24 cellular contexts compared by ENCODE assay signal in genomic region chr13:111955412-111955769, GRCh38.
DNase-seq lines count a peak whose midpoint lies in the region; ATAC-seq, FAIRE-seq and TF ChIP-seq lines count a peak whose summit lies in the region.
"Had no signal": no experiment of that assay in that cellular context is flagged by ENCODE, and none has a peak within 500 bp of the region (broad histone marks: within the 10 kb centered on the region; RNA-seq: fewer than 3 reads in every experiment).

No MANE protein-coding gene starts in this region.

- H3K4ac ChIP-seq in H1 (replicated peaks; ENCODE audit: insufficient read length, low read depth, low read length) = no peak overlapping the region

- no peak overlapping the region for H2BK5ac ChIP-seq in H1 (ENCODE audit: low read depth, low read length)

- H4K91ac ChIP-seq in H1 (replicated peaks; ENCODE audit: insufficient read length, low read length) = no peak overlapping the region

- H3K4me3 ChIP-seq in BLaER1 (no peak overlapping the region), HCT116 (replicated peaks in 1 of 2; ENCODE audit: low read depth in 1 of 2, low read length in 2 of 2) (no peak overlapping the region), H1 (ENCODE audit: extremely low read depth in 1 of 4, insufficient read depth in 2 of 4, low read depth in 3 of 4, low read length in 4 of 4) (no peak overlapping the region)
- H3K4me3 ChIP-seq: SJSA1 had no signal

- no peak overlapping the region for H4K8ac ChIP-seq in H1 (ENCODE audit: extremely low read depth, insufficient read depth, low read length)

- H3K9me2 ChIP-seq in HCT116 (ENCODE audit: insufficient read depth) = no peaks in the 10 kb centered on the region

- H3K27ac ChIP-seq in BLaER1 (no peak overlapping the region), HCT116 (ENCODE audit: low read depth, low read length) (no peak overlapping the region), H1 (ENCODE audit: low read depth, low read length) (no peak overlapping the region)
- H3K27ac ChIP-seq: HL-60, SJSA1 had no signal

- FAIRE-seq in H1 (lab: Jason Lieb, UNC) = no peak
- FAIRE-seq: A204.1, H54 had no signal

- no peak overlapping the region for H3K23ac ChIP-seq in H1 (ENCODE audit: insufficient read length)

- H3K56ac ChIP-seq in H1 (replicated peaks; ENCODE audit: insufficient read length, low read depth, low read length) = no peak overlapping the region

- BruUV-seq in HCT116 (replicated peaks; lab: Mats Ljungman, UMichigan) = no TSS peak

- peaks cover 8% of the 10 kb centered on the region; the same call in 1 of the 2 replicates for H3K23me2 ChIP-seq in H1 (ENCODE audit: low read depth, low read length)

- intact Hi-C loops in HCT116 (cut with micrococcal nuclease) = no loop called here
- intact Hi-C loops in sciatic nerve (cut with DNase I) = no loop called here

- H2BK20ac ChIP-seq in H1 (ENCODE audit: low read length) = no peak overlapping the region

- H3K36me3 ChIP-seq in BLaER1 (no peaks in the 10 kb centered on the region), HCT116 (ENCODE audit: control insufficient read depth in 1 of 2, insufficient read depth in 2 of 2, low read length in 2 of 2) (no peaks in the 10 kb centered on the region), H1 (ENCODE audit: control insufficient read depth in 2 of 4, insufficient read depth in 4 of 4, low read length in 3 of 4) (no peaks in the 10 kb centered on the region)
- H3K36me3 ChIP-seq: SJSA1 had no signal

- no peaks in the 10 kb centered on the region for H3K27me3 ChIP-seq in BLaER1
- 0 out of 2 replicates have a peak, but pooled peaks cover 4% of the 10 kb centered on the region for H3K27me3 ChIP-seq in HCT116 (ENCODE audit: insufficient read depth, low read length)
- H3K27me3 ChIP-seq in H1 (replicated peaks in 1 of 4; ENCODE audit: control insufficient read depth in 3 of 4, extremely low read depth in 1 of 4, insufficient read depth in 3 of 4, low read length in 3 of 4) = no peaks in the 10 kb centered on the region

- H4K5ac ChIP-seq in H1 (ENCODE audit: insufficient read length, low read depth, low read length) = no peak overlapping the region

- WGBS in H1 (ENCODE audit: extremely low coverage in 1 of 2, insufficient coverage in 1 of 2, insufficient read length in 1 of 2, insufficient replicate concordance in 2 of 2, low coverage in 1 of 2, low lambda C conversion rate in 2 of 2, missing lambda C conversion rate in 1 of 2), 2 experiments = 86% methylated on average over 15 of the region's 19 CpGs; no CpG with 5 or more reads in 1 of the 2 experiments

- POLR2A ChIA-PET in HCT116 (lab: Charles Lee) (no interaction called here), H1 (lab: Charles Lee; ENCODE audit: partially characterized antibody) (no interaction called here)

- H3K79me2 ChIP-seq in HCT116 (ENCODE audit: insufficient read depth, low read length) (no peaks in the 10 kb centered on the region), H1 (ENCODE audit: control insufficient read depth in 1 of 2, insufficient read depth in 2 of 2, low read length in 2 of 2) (no peaks in the 10 kb centered on the region)

- CTCF ChIA-PET in HCT116 (lab: Charles Lee) (no interaction called here), H1 (lab: Charles Lee; ENCODE audit: partially characterized antibody) (no interaction called here)

- H2BK15ac ChIP-seq in H1 (ENCODE audit: low read length) = no peak overlapping the region

- no peak overlapping the region for H2BK120ac ChIP-seq in H1 (replicated peaks; ENCODE audit: low read depth, low read length)

- no peak overlapping the region for H2BK12ac ChIP-seq in H1 (ENCODE audit: low read depth, low read length)

- TF ChIP-seq RAD21 in HCT116 (IDR thresholded peaks at IDR 0.05; ENCODE audit: low read depth) (no peak), H1 (IDR thresholded peaks at IDR 0.05 in 1 of 2, conservative IDR thresholded peaks at IDR 0.05 in 1 of 2; ENCODE audit: low read depth in 2 of 2, low read length in 2 of 2) (no peak)

- TF ChIP-seq POLR2A in HCT116 (IDR thresholded peaks at IDR 0.05; ENCODE audit: borderline replicate concordance, extremely low read depth, insufficient read depth, insufficient read length) = no peak
- no peak for TF ChIP-seq POLR2A in H1 (IDR thresholded peaks at IDR 0.05; ENCODE audit: control extremely low read depth in 1 of 2, low read depth in 2 of 2, low read length in 2 of 2)

- H3K14ac ChIP-seq in H1 (ENCODE audit: insufficient read length) = no peak overlapping the region

- H3K4me2 ChIP-seq in BLaER1 (peak overlapping the region; percentile 96), HCT116 (ENCODE audit: low read length) (peak overlapping the region; percentile 66; the same call in 1 of the 2 replicates), H1 (ENCODE audit: insufficient read depth in 1 of 2, low read depth in 2 of 2, low read length in 2 of 2) (no peak overlapping the region)

- TF ChIP-seq CTCF in HCT116 (IDR thresholded peaks at IDR 0.05 in 2 of 3, conservative IDR thresholded peaks at IDR 0.05 in 1 of 3; ENCODE audit: borderline replicate concordance in 1 of 3, insufficient read depth in 1 of 3, low read depth in 2 of 3, low read length in 2 of 3) (no peak), H1 (IDR thresholded peaks at IDR 0.05; ENCODE audit: control extremely low read depth in 1 of 3, insufficient read depth in 1 of 3, low read depth in 1 of 3, low read length in 3 of 3) (no peak)

- H4K20me1 ChIP-seq in BLaER1 = no peaks in the 10 kb centered on the region
- H4K20me1 ChIP-seq in HCT116 (ENCODE audit: insufficient read depth) = no peaks in the 10 kb centered on the region
- no peaks in the 10 kb centered on the region for H4K20me1 ChIP-seq in H1 (replicated peaks in 1 of 2; ENCODE audit: control insufficient read depth in 1 of 2, insufficient read depth in 2 of 2, low read length in 2 of 2)

- no peak overlapping the region for H2AK5ac ChIP-seq in H1 (ENCODE audit: low read depth, low read length)

- RAD21 ChIA-PET in HCT116 (lab: Charles Lee; ENCODE audit: low non-redundant PET in 1 of 2, low total read pairs in 2 of 2, uncharacterized antibody in 2 of 2, unreplicated experiment in 2 of 2) = no interaction called here

- no peak overlapping the region for H3K18ac ChIP-seq in H1 (ENCODE audit: extremely low read depth, low read length)

- peak; percentile 4; the same call in 1 of the 2 replicates for ATAC-seq in HCT116
- ATAC-seq in sciatic nerve = no peak
- no peak for ATAC-seq in esophagus mucosa
- ATAC-seq: Right ventricle myocardium inferior had no signal

- DNase-seq in HCT116 (ENCODE audit: low read depth, low spot score) = no peak
- DNase-seq in H1 (ENCODE audit: low read depth in 1 of 2, low spot score in 2 of 2) = peak in 1 of 2 experiments; percentile 41
- DNase-seq in sciatic nerve (ENCODE audit: low spot score) = peak; percentile 38
- no peak for DNase-seq in activated CD4-positive, alpha-beta T cell treated with anti-CD3 and anti-CD28 coated beads for 1 hour
- DNase-seq in activated CD4-positive, CD25-positive, alpha-beta regulatory T cell (lab: John Stamatoyannopoulos, UW) = no peak
- DNase-seq: CD4-positive, CD25-positive, alpha-beta regulatory T cell; COR-L47; DMS79; HFFc6; KG1; NCI-H1092 treated with DMSO at 0.1 percent for 48 hours; NCI-H1436 treated with DMSO at 0.1 percent for 48 hours; NCI-H2029 treated with DMSO at 0.1 percent for 48 hours; NCI-H2171; NCI-H345; NCI-H524 treated with DMSO at 0.1 percent for 48 hours; OCI-M1 had no signal

- H3K4me1 ChIP-seq in BLaER1 (peaks cover 49% of the 10 kb centered on the region), HCT116 (ENCODE audit: control insufficient read depth in 1 of 2, insufficient read depth in 2 of 2, low read length in 2 of 2) (peaks cover 10 to 14% of the 10 kb centered on the region in 2 experiments), H1 (replicated peaks in 1 of 4; ENCODE audit: control insufficient read depth in 3 of 4, insufficient read depth in 4 of 4, low read length in 3 of 4) (no peaks in the 10 kb centered on the region; a peak in 2 of 7 replicates)
- H3K4me1 ChIP-seq: SJSA1 had no signal

- H3K79me1 ChIP-seq in H1 (ENCODE audit: low read depth, low read length) = no peaks in the 10 kb centered on the region

- H3K9me3 ChIP-seq in BLaER1 (peaks cover 8% of the 10 kb centered on the region), HCT116 (ENCODE audit: control insufficient read depth in 1 of 2, insufficient read depth in 1 of 2, low read depth in 1 of 2, low read length in 2 of 2) (peaks cover 0 to 3% of the 10 kb centered on the region in 2 experiments; a peak in 1 of 4 replicates), H1 (ENCODE audit: insufficient read depth in 2 of 2, low read depth in 1 of 2, low read length in 1 of 2) (peaks cover 7 to 9% of the 10 kb centered on the region in 2 experiments; a peak in 2 of 4 replicates)

- H3K9ac ChIP-seq in BLaER1 (no peak overlapping the region), HCT116 (ENCODE audit: low read length) (no peak overlapping the region), H1 (replicated peaks in 1 of 4; ENCODE audit: extremely low read depth in 1 of 4, low read depth in 3 of 4, low read length in 3 of 4) (no peak overlapping the region)

- no peak overlapping the region for H2AFZ ChIP-seq in HCT116 (ENCODE audit: low read depth, low read length, poor library complexity, severe bottlenecking)
- no peak overlapping the region for H2AFZ ChIP-seq in H1 (ENCODE audit: low read length)

- no peak for TF ChIP-seq EP300 in H1 (IDR thresholded peaks at IDR 0.05; ENCODE audit: borderline replicate concordance in 1 of 2, low read depth in 2 of 2, low read length in 2 of 2)

TF ChIP-seq in HCT116, 20 proteins besides CTCF, POLR2A, EP300 and RAD21 (continues in another document):
- TF ChIP-seq CEBPB (IDR thresholded peaks at IDR 0.05; ENCODE audit: low read depth) (no peak), ZFX (IDR thresholded peaks at IDR 0.05) (no peak), SIN3A (IDR thresholded peaks at IDR 0.05; ENCODE audit: low read depth) (no peak), EZH2phosphoT487 (IDR thresholded peaks at IDR 0.05; ENCODE audit: borderline replicate concordance) (no peak)

TF ChIP-seq in H1, 55 proteins besides CTCF, POLR2A, EP300 and RAD21:
- peak; percentile 25; the same call in 1 of the 2 replicates for TF ChIP-seq E2F6 (IDR thresholded peaks at IDR 0.05)
- TF ChIP-seq RFX5 (IDR thresholded peaks at IDR 0.05; ENCODE audit: borderline replicate concordance, low read depth, low read length) = no peak

Comparison
In these comparisons a context has a peak if more than half of its experiments do, and no peak if none do; other contexts are left out.
1. H3K4me2 ChIP-seq: peak in BLaER1 (single experiment) and HCT116 (single experiment); none in H1 (0 of 2).